8 cellular contexts compared by ENCODE assay signal in genomic region chr5:91332267-91333044, GRCh38.
DNase-seq lines count a peak whose midpoint lies in the region; ATAC-seq lines count a peak whose summit lies in the region.

No MANE protein-coding gene starts in this region.

- H3K4me1 Mint-ChIP-seq in T-helper 1 cell treated with Interleukin-12 subunit alpha and Interleukin-12 subunit beta and Interleukin-4 antibody, amounts not matched to agents 30 μg/mL and 1 μg/mL, for 36 hours (ENCODE audit: low read depth), result peaks cover 26% of the 10 kb centered on the region

- no peaks in the 10 kb centered on the region for H3K9me3 Mint-ChIP-seq in T-helper 1 cell treated with Interleukin-12 subunit alpha and Interleukin-12 subunit beta and Interleukin-4 antibody, amounts not matched to agents 30 μg/mL and 1 μg/mL, for 36 hours

- H3K27me3 Mint-ChIP-seq in T-helper 1 cell treated with Interleukin-12 subunit alpha and Interleukin-12 subunit beta and Interleukin-4 antibody, amounts not matched to agents 30 μg/mL and 1 μg/mL, for 36 hours (ENCODE audit: low read depth), result peaks cover 1% of the 10 kb centered on the region

- peak; percentile 88 for ATAC-seq in GM18520 (IDR thresholded peaks at IDR 0.05; ENCODE audit: unreplicated experiment)
- peak; percentile 65 for ATAC-seq in HG02973 (IDR thresholded peaks at IDR 0.05; ENCODE audit: unreplicated experiment)
- ATAC-seq in GM21723 (IDR thresholded peaks at IDR 0.05; ENCODE audit: unreplicated experiment), result no peak
- ATAC-seq in HG02840 (IDR thresholded peaks at IDR 0.05; ENCODE audit: low FRiP score, unreplicated experiment), result no peak

- H3K36me3 Mint-ChIP-seq in T-helper 1 cell treated with Interleukin-12 subunit alpha and Interleukin-12 subunit beta and Interleukin-4 antibody, amounts not matched to agents 30 μg/mL and 1 μg/mL, for 36 hours (ENCODE audit: low read depth), result peaks cover 2% of the 10 kb centered on the region

- peak; percentile 94 for DNase-seq in kidney tubule cell (ENCODE audit: low spot score)
- DNase-seq in head of caudate nucleus, result no peak
- no peak for DNase-seq in activated CD8-positive, alpha-beta memory T cell treated with anti-CD3 and anti-CD28 coated beads, Interleukin-2, amount 50 U/mL, for 4 hours

- intact Hi-C loops in head of caudate nucleus (cut with DNase I), result no loop called here

- H3K27ac Mint-ChIP-seq in T-helper 1 cell treated with Interleukin-12 subunit alpha and Interleukin-12 subunit beta and Interleukin-4 antibody, amounts not matched to agents 30 μg/mL and 1 μg/mL, for 36 hours, result peak overlapping the region; percentile 5

- H3K4me3 Mint-ChIP-seq in T-helper 1 cell treated with Interleukin-12 subunit alpha and Interleukin-12 subunit beta and Interleukin-4 antibody, amounts not matched to agents 30 μg/mL and 1 μg/mL, for 36 hours, result peak overlapping the region; percentile 11

Comparison
In these comparisons a context has a peak if more than half of its experiments do, and no peak if none do; other contexts are left out.
1. ATAC-seq: peak in GM18520 (single experiment) and HG02973 (single experiment); none in GM21723 (single experiment) and HG02840 (single experiment).